Comparison of ENCODE assay signal across 2 cellular contexts in genomic region chr22:47012589-47013365, GRCh38.
TF ChIP-seq lines count a peak whose summit lies in the region.

No MANE protein-coding gene starts in this region.

TF ChIP-seq in GM23338, 12 proteins besides CTCF, POLR2A, EP300 and RAD21 (continued from another document):
- TF ChIP-seq EZH2phosphoT487 (IDR thresholded peaks at IDR 0.05; ENCODE audit: unreplicated experiment) (no peak), NANOG (IDR thresholded peaks at IDR 0.05; ENCODE audit: borderline replicate concordance) (no peak), REST (IDR thresholded peaks at IDR 0.05; ENCODE audit: unreplicated experiment) (no peak), JUNB (IDR thresholded peaks at IDR 0.05; ENCODE audit: unreplicated experiment) (no peak)
TF ChIP-seq in GM23338: peak in this region for 0.

TF ChIP-seq in K562, 482 proteins besides CTCF, POLR2A, EP300 and RAD21 (continued from another document):
- no peak for TF ChIP-seq PATZ1 (CRISPR knock-in tag; IDR thresholded peaks at IDR 0.05; ENCODE audit: borderline replicate concordance)
- TF ChIP-seq SMAD4 (CRISPR knock-in tag; conservative IDR thresholded peaks at IDR 0.05): no peak
- TF ChIP-seq MBD1 (CRISPR knock-in tag; IDR thresholded peaks at IDR 0.05): no peak
- no peak for TF ChIP-seq ZNF668 (CRISPR knock-in tag; IDR thresholded peaks at IDR 0.05)
- no peak for TF ChIP-seq MYNN (IDR thresholded peaks at IDR 0.05)
- TF ChIP-seq MYNN (CRISPR knock-in tag; IDR thresholded peaks at IDR 0.05): no peak
- no peak for TF ChIP-seq GABPB2 (CRISPR knock-in tag; conservative IDR thresholded peaks at IDR 0.05)
- no peak for TF ChIP-seq HIVEP1 (CRISPR knock-in tag; IDR thresholded peaks at IDR 0.05)
- no peak for TF ChIP-seq MCM3 (IDR thresholded peaks at IDR 0.05)
- no peak for TF ChIP-seq E2F5 (CRISPR knock-in tag; IDR thresholded peaks at IDR 0.05)
- no peak for TF ChIP-seq BRF1 (IDR thresholded peaks at IDR 0.05; ENCODE audit: borderline replicate concordance, extremely low read depth, insufficient read length)
- no peak for TF ChIP-seq HNRNPK (IDR thresholded peaks at IDR 0.05; ENCODE audit: low read depth, low read length, poor library complexity, severe bottlenecking)
- TF ChIP-seq E2F3 (CRISPR knock-in tag; IDR thresholded peaks at IDR 0.05): no peak
- TF ChIP-seq MECOM (CRISPR knock-in tag; IDR thresholded peaks at IDR 0.05): no peak
- TF ChIP-seq POLR2B (IDR thresholded peaks at IDR 0.05; ENCODE audit: low read depth, partially characterized antibody): no peak
- no peak for TF ChIP-seq TAF1 (IDR thresholded peaks at IDR 0.05; ENCODE audit: control insufficient read depth, extremely low read depth, insufficient read depth, low read length, severe bottlenecking)
- no peak for TF ChIP-seq GABPB1 (CRISPR knock-in tag; IDR thresholded peaks at IDR 0.05)
- no peak for TF ChIP-seq TRIM24 (IDR thresholded peaks at IDR 0.05)
- TF ChIP-seq ZKSCAN8 (CRISPR knock-in tag; IDR thresholded peaks at IDR 0.05): no peak
